29 cellular contexts compared by ENCODE assay signal in genomic region chr6:167465497-167465896, GRCh38.
"Had no signal": no experiment of that assay in that cellular context is flagged by ENCODE, and none has a peak within 500 bp of the region (broad histone marks: within the 10 kb centered on the region; RNA-seq: fewer than 3 reads in every experiment).

No MANE protein-coding gene starts in this region.

- H3K27ac ChIP-seq: pancreas, prostate gland, right lobe of liver, tibial nerve had no signal

- DNase-seq: head of caudate nucleus; hippocampal formation; immature natural killer cell; kidney; left colon; left ventricle myocardium superior; mesendoderm; naive B cell; natural killer cell; nephron progenitor cell; pancreas; posterior cingulate gyrus; right lobe of liver; stimulated activated CD4-positive, alpha-beta T cell treated with anti-CD3 and anti-CD28 coated beads, Interleukin-1b, Interleukin-23, amount 100 ng/mL, for 48 hours; stimulated activated CD4-positive, alpha-beta T cell treated with anti-CD3 and anti-CD28 coated beads, Interleukin-2, amount 100 ng/mL, for 48 hours; stimulated activated CD4-positive, alpha-beta T cell treated with anti-CD3 and anti-CD28 coated beads, Interleukin-4, amount 100 ng/mL, for 4 hours; stimulated activated CD8-positive, alpha-beta memory T cell treated with anti-CD3 and anti-CD28 coated beads, Interleukin-4, amount 100 ng/mL, for 48 hours; stimulated activated naive CD4-positive, alpha-beta T cell treated with Interleukin-2 at 50 U/mL for 16 hours; stimulated activated naive CD8-positive, alpha-beta T cell treated with anti-CD3 and anti-CD28 coated beads, Interleukin-15, amount 100 ng/mL, for 72 hours; substantia nigra had no signal

- H3K36me3 Mint-ChIP-seq: immature natural killer cell; mesothelial cell of epicardium; naive B cell; natural killer cell; stimulated activated memory B cell treated with anti-CD40 and anti-IgM and Interleukin-4, amounts not matched to agents 10 μg/mL and 1 μg/mL and 100 μg/mL, for 72 hours; type B pancreatic cell had no signal

- H3K27ac Mint-ChIP-seq: immature natural killer cell; mesothelial cell of epicardium; naive B cell; natural killer cell; nephron progenitor cell; stimulated activated memory B cell treated with anti-CD40 and anti-IgM and Interleukin-4, amounts not matched to agents 10 μg/mL and 1 μg/mL and 100 μg/mL, for 72 hours; stimulated activated naive CD8-positive, alpha-beta T cell treated with anti-CD3 and anti-CD28 coated beads, Interleukin-15, amount 100 ng/mL, for 72 hours; type B pancreatic cell had no signal

- H3K9me3 Mint-ChIP-seq: immature natural killer cell; mesothelial cell of epicardium; naive B cell; natural killer cell; nephron progenitor cell; stimulated activated memory B cell treated with anti-CD40 and anti-IgM and Interleukin-4, amounts not matched to agents 10 μg/mL and 1 μg/mL and 100 μg/mL, for 72 hours; stimulated activated naive CD8-positive, alpha-beta T cell treated with anti-CD3 and anti-CD28 coated beads, Interleukin-15, amount 100 ng/mL, for 72 hours; type B pancreatic cell had no signal

- H3K4me3 ChIP-seq: lung, pancreas, prostate gland, right lobe of liver, smooth muscle cell, tibial nerve had no signal

- H3K4me3 Mint-ChIP-seq: immature natural killer cell; mesothelial cell of epicardium; naive B cell; natural killer cell; nephron progenitor cell; stimulated activated memory B cell treated with anti-CD40 and anti-IgM and Interleukin-4, amounts not matched to agents 10 μg/mL and 1 μg/mL and 100 μg/mL, for 72 hours; stimulated activated naive CD8-positive, alpha-beta T cell treated with anti-CD3 and anti-CD28 coated beads, Interleukin-15, amount 100 ng/mL, for 72 hours; type B pancreatic cell had no signal

- H3K4me1 ChIP-seq: pancreas, right lobe of liver, tibial nerve had no signal

- H3K9me3 ChIP-seq: pancreas, prostate gland, right lobe of liver, tibial nerve had no signal

- H3K27me3 ChIP-seq: pancreas, right lobe of liver, tibial nerve had no signal

- H3K4me1 Mint-ChIP-seq: immature natural killer cell; naive B cell; natural killer cell; stimulated activated memory B cell treated with anti-CD40 and anti-IgM and Interleukin-4, amounts not matched to agents 10 μg/mL and 1 μg/mL and 100 μg/mL, for 72 hours had no signal

- ATAC-seq: left colon; left ventricle myocardium superior; natural killer cell; pancreas; right lobe of liver; stimulated activated memory B cell treated with anti-CD40 and anti-IgM and Interleukin-4, amounts not matched to agents 10 μg/mL and 1 μg/mL and 100 μg/mL, for 72 hours; stimulated activated naive CD8-positive, alpha-beta T cell treated with anti-CD3 and anti-CD28 coated beads, Interleukin-15, amount 100 ng/mL, for 72 hours had no signal

- H3K36me3 ChIP-seq: pancreas, prostate gland, right lobe of liver, tibial nerve had no signal

- H3K4me2 ChIP-seq: smooth muscle cell had no signal

- FAIRE-seq: islet of Langerhans, kidney, pancreas, urothelium cell line had no signal
